In the genomic region with DNA sequence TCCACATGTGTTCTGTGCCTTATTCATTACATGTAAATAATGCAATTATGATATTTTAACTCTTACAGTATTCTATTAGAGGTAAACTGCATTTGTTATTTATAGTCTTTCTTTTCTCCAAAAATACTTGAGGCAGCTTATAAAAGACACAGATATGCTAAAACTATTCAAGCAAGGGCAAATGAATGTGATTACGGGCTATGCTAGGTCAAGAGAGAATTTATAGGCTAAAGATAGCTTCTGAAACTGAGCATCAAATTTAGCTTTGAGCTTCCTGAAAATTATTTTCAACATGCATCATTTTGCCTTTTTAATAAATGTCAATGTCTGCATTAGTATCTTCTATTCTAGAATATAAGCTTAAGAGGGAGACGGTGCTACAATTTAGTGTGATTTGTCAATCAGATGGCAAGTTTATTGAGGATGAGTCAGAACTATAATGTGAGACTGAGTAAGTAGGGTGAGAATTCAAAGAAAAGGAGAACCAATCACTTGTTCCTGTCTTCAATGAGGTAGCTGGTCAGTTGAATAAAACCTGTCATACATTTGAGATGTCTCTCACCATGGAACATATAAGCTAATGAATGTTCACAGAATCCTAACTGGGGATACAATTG, we compare ENCODE assay signal across 10 cellular contexts.
DNase-seq lines count a peak whose midpoint lies in the region; ATAC-seq and TF ChIP-seq lines count a peak whose summit lies in the region.
"Had no signal": no experiment of that assay in that cellular context is flagged by ENCODE, and none has a peak within 500 bp of the region (broad histone marks: within the 10 kb centered on the region; RNA-seq: fewer than 3 reads in every experiment).

No MANE protein-coding gene starts in this region.

- no peak overlapping the region for H3K9ac ChIP-seq in neural cell (ENCODE audit: low read length)

- DNase-seq in HT1080 (ENCODE audit: low read depth) (peak; percentile 82), SKM-1 treated with dmso at 0.1 percent for 144 hours (lab: John Stamatoyannopoulos, UW; ENCODE audit: unreplicated experiment) (peak; percentile 43), erythroblast (lab: John Stamatoyannopoulos, UW) (no peak)
- DNase-seq in activated CD8-positive, alpha-beta memory T cell treated with anti-CD3 and anti-CD28 coated beads for 24 hours = no peak
- DNase-seq: colonic mucosa, substantia nigra had no signal

- no peaks in the 10 kb centered on the region for H3K27me3 ChIP-seq in neural cell (ENCODE audit: insufficient read depth, low read depth, low read length)
- H3K27me3 ChIP-seq: colonic mucosa had no signal

- no peaks in the 10 kb centered on the region for H3F3A ChIP-seq in neural cell (ENCODE audit: insufficient read depth, low read length, poor library complexity, severe bottlenecking)

- no peaks in the 10 kb centered on the region for H4K20me1 ChIP-seq in neural cell (ENCODE audit: insufficient read depth)

- no peaks in the 10 kb centered on the region for H3K36me3 ChIP-seq in neural cell (ENCODE audit: insufficient read depth, low read length)
- H3K36me3 ChIP-seq: colonic mucosa had no signal

- peak; percentile 15 for TF ChIP-seq RAD21 in neural cell (conservative IDR thresholded peaks at IDR 0.05)

- peak overlapping the region; percentile 8 for H3K4me3 ChIP-seq in neural cell (ENCODE audit: low read length)
- H3K4me3 ChIP-seq: colonic mucosa had no signal

- H3K27ac ChIP-seq in neural cell (ENCODE audit: low read length) = peak overlapping the region; percentile 59
- H3K27ac ChIP-seq: colonic mucosa had no signal

- no peak overlapping the region for H2AFZ ChIP-seq in neural cell (ENCODE audit: low read depth, low read length)

- no peak for TF ChIP-seq CTCF in neural cell (IDR thresholded peaks at IDR 0.05; ENCODE audit: poor library complexity, severe bottlenecking)

- TF ChIP-seq POLR2A in erythroblast (IDR thresholded peaks at IDR 0.05; ENCODE audit: low read length) = no peak
- no peak for TF ChIP-seq POLR2A in GM18505 (IDR thresholded peaks at IDR 0.05; ENCODE audit: borderline replicate concordance, extremely low read depth, insufficient read depth, insufficient read length)

- H3K4me2 ChIP-seq in neural cell (ENCODE audit: low read length) = peak overlapping the region; percentile 36

- H3K9me2 ChIP-seq in neural cell (ENCODE audit: insufficient read depth, low read length) = no peaks in the 10 kb centered on the region

- H3K9me3 ChIP-seq in neural cell (ENCODE audit: low read length) = no peaks in the 10 kb centered on the region
- H3K9me3 ChIP-seq: colonic mucosa had no signal

- TF ChIP-seq EP300 in neural cell (conservative IDR thresholded peaks at IDR 0.05; ENCODE audit: poor library complexity, severe bottlenecking) = peak; percentile 64

- ATAC-seq in GM18519 (IDR thresholded peaks at IDR 0.05; ENCODE audit: low FRiP score, unreplicated experiment) (peak; percentile 53), GM18505 (IDR thresholded peaks at IDR 0.05; ENCODE audit: unreplicated experiment) (no peak), GM19328 (IDR thresholded peaks at IDR 0.05; ENCODE audit: unreplicated experiment) (no peak)

- no peaks in the 10 kb centered on the region for H3K79me2 ChIP-seq in neural cell (replicated peaks; ENCODE audit: insufficient read depth, low read length)

TF ChIP-seq in neural cell, 6 proteins besides CTCF, POLR2A, EP300 and RAD21:
- TF ChIP-seq POLR2AphosphoS5 (IDR thresholded peaks at IDR 0.05) = peak; percentile 32
- TF ChIP-seq, protein P1, sequence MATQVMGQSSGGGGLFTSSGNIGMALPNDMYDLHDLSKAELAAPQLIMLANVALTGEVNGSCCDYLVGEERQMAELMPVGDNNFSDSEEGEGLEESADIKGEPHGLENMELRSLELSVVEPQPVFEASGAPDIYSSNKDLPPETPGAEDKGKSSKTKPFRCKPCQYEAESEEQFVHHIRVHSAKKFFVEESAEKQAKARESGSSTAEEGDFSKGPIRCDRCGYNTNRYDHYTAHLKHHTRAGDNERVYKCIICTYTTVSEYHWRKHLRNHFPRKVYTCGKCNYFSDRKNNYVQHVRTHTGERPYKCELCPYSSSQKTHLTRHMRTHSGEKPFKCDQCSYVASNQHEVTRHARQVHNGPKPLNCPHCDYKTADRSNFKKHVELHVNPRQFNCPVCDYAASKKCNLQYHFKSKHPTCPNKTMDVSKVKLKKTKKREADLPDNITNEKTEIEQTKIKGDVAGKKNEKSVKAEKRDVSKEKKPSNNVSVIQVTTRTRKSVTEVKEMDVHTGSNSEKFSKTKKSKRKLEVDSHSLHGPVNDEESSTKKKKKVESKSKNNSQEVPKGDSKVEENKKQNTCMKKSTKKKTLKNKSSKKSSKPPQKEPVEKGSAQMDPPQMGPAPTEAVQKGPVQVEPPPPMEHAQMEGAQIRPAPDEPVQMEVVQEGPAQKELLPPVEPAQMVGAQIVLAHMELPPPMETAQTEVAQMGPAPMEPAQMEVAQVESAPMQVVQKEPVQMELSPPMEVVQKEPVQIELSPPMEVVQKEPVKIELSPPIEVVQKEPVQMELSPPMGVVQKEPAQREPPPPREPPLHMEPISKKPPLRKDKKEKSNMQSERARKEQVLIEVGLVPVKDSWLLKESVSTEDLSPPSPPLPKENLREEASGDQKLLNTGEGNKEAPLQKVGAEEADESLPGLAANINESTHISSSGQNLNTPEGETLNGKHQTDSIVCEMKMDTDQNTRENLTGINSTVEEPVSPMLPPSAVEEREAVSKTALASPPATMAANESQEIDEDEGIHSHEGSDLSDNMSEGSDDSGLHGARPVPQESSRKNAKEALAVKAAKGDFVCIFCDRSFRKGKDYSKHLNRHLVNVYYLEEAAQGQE (IDR thresholded peaks at IDR 0.05; ENCODE audit: borderline replicate concordance) = no peak

Comparison
In these comparisons a context has a peak if more than half of its experiments do, and no peak if none do; other contexts are left out.
1. DNase-seq: peak in HT1080 (single experiment) and SKM-1 treated with dmso at 0.1 percent for 144 hours (single experiment); none in activated CD8-positive, alpha-beta memory T cell treated with anti-CD3 and anti-CD28 coated beads for 24 hours (single experiment) and erythroblast (0 of 2).